9 cellular contexts compared by ENCODE assay signal in the genomic region with DNA sequence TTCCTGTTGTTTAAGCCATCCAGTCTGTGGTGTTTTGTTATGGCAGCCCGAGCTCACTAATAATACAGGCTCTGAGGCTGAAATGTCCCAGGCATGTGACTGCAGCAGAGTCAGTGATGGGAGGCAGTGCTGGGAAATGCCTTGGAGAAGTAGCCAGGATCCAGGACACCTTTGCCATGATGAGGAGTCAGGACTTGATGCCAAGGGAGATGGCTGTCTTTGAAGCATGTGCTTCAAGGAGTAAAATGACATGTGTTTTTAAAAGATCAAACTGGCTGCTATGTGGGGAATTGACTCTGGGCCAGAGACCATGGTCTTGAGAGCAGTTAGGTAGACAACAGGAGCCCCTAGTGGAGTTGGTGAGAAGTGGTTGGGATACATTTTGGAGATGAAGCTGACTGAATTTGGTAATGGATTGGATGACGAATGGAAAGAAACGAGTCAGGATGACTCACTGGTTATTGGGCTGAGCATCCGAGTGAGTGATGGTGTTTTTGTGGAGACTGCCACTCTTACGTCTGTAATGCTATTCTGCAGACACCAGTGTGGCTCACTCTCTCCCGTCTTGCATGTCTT.
A peak's percentile ranks its signal among the peaks of the same experiment; 100 is the strongest.
DNase-seq lines count a peak whose midpoint lies in the region; ATAC-seq, FAIRE-seq and TF ChIP-seq lines count a peak whose summit lies in the region.
"Had no signal": no experiment of that assay in that cellular context is flagged by ENCODE, and none has a peak within 500 bp of the region (broad histone marks: within the 10 kb centered on the region; RNA-seq: fewer than 3 reads in every experiment).

No MANE protein-coding gene starts in this region.

- no peak for FAIRE-seq in pancreas (lab: Jason Lieb, UNC)
- FAIRE-seq: colon had no signal

- H4K20me1 ChIP-seq in H9 (ENCODE audit: control insufficient read depth, insufficient read depth, insufficient read length), result no peaks in the 10 kb centered on the region

- POLR2A ChIA-PET in activated CD4-positive, alpha-beta T cell treated with anti-CD3 and anti-CD28 coated beads, Interleukin-2, amount 10 ng/mL, durations not matched to agents 7 days and 5 days (lab: Charles Lee), result no interaction called here

- peaks cover 5% of the 10 kb centered on the region for H3K4me1 Mint-ChIP-seq in activated CD4-positive, alpha-beta T cell treated with anti-CD3 and anti-CD28 coated beads, Interleukin-2, amount 10 ng/mL, durations not matched to agents 24 days and 14 days
- H3K4me1 Mint-ChIP-seq in activated CD4-positive, alpha-beta T cell treated with anti-CD3 and anti-CD28 coated beads, Interleukin-2, amount 10 ng/mL, durations not matched to agents 7 days and 5 days, result no peaks in the 10 kb centered on the region
- H3K4me1 Mint-ChIP-seq in H9, result no peaks in the 10 kb centered on the region

- H3T11ph ChIP-seq in H9 (ENCODE audit: low read length), result no peak overlapping the region

- H3K79me1 ChIP-seq in H9 (ENCODE audit: insufficient read depth, low read depth, low read length, poor library complexity, severe bottlenecking), result no peaks in the 10 kb centered on the region

- TF ChIP-seq CTCF in H9 (conservative IDR thresholded peaks at IDR 0.05) (peak; percentile 62), pancreas (IDR thresholded peaks at IDR 0.05) (no peak)

- no peak overlapping the region for H3K4me3 ChIP-seq in pancreas

- H3K36me3 ChIP-seq in pancreas, result no peaks in the 10 kb centered on the region

- WGBS in H9 (ENCODE audit: extremely low coverage, insufficient read length, low lambda C conversion rate), result no CpG with 5 or more reads among the region's 6 CpGs
- 75 to 86% methylated on average over 6 of the region's 6 CpGs for WGBS in pancreas, 2 donors

- no peak overlapping the region for H3K23ac ChIP-seq in H9 (ENCODE audit: insufficient read length, low read depth, low read length)

- H3K27me3 ChIP-seq in H9 (ENCODE audit: insufficient read depth, low read length), result no peaks in the 10 kb centered on the region
- H3K27me3 ChIP-seq in pancreas, result no peaks in the 10 kb centered on the region

- peak in 3 of 4 donors; percentile 36 to 66 (median 38) for ATAC-seq in pancreas
- no peak for ATAC-seq in GM19455 (IDR thresholded peaks at IDR 0.05; ENCODE audit: unreplicated experiment)

- H3K56ac ChIP-seq in H9 (ENCODE audit: insufficient read length, low read depth, low read length), result no peak overlapping the region

- H2AFZ ChIP-seq in H9 (ENCODE audit: low read length), result no peak overlapping the region

- no peaks in the 10 kb centered on the region for H3K9me3 Mint-ChIP-seq in activated CD4-positive, alpha-beta T cell treated with anti-CD3 and anti-CD28 coated beads, Interleukin-2, amount 10 ng/mL, durations not matched to agents 24 days and 14 days
- H3K9me3 Mint-ChIP-seq in activated CD4-positive, alpha-beta T cell treated with anti-CD3 and anti-CD28 coated beads, Interleukin-2, amount 10 ng/mL, durations not matched to agents 7 days and 5 days, result no peaks in the 10 kb centered on the region
- H3K9me3 Mint-ChIP-seq in H9, result no peaks in the 10 kb centered on the region; a peak in 1 of 5 replicates

- no peaks in the 10 kb centered on the region for H3K27me3 Mint-ChIP-seq in activated CD4-positive, alpha-beta T cell treated with anti-CD3 and anti-CD28 coated beads, Interleukin-2, amount 10 ng/mL, durations not matched to agents 24 days and 14 days
- no peaks in the 10 kb centered on the region for H3K27me3 Mint-ChIP-seq in activated CD4-positive, alpha-beta T cell treated with anti-CD3 and anti-CD28 coated beads, Interleukin-2, amount 10 ng/mL, durations not matched to agents 7 days and 5 days
- no peaks in the 10 kb centered on the region for H3K27me3 Mint-ChIP-seq in H9 (ENCODE audit: low read depth)

- no peak overlapping the region for H2BK12ac ChIP-seq in H9 (ENCODE audit: insufficient read length, low read depth, low read length)

- no peak overlapping the region for H2BK120ac ChIP-seq in H9 (ENCODE audit: low read depth, low read length, poor library complexity, severe bottlenecking)

- CTCF ChIA-PET in activated CD4-positive, alpha-beta T cell treated with anti-CD3 and anti-CD28 coated beads, Interleukin-2, amount 10 ng/mL, durations not matched to agents 7 days and 5 days (lab: Charles Lee), result no interaction called here

- H3K4ac ChIP-seq in H9 (ENCODE audit: low read depth, low read length), result no peak overlapping the region

- no peaks in the 10 kb centered on the region for H3K36me3 Mint-ChIP-seq in activated CD4-positive, alpha-beta T cell treated with anti-CD3 and anti-CD28 coated beads, Interleukin-2, amount 10 ng/mL, durations not matched to agents 24 days and 14 days (ENCODE audit: low read depth)
- H3K36me3 Mint-ChIP-seq in activated CD4-positive, alpha-beta T cell treated with anti-CD3 and anti-CD28 coated beads, Interleukin-2, amount 10 ng/mL, durations not matched to agents 7 days and 5 days (ENCODE audit: low read depth), result no peaks in the 10 kb centered on the region
- no peaks in the 10 kb centered on the region for H3K36me3 Mint-ChIP-seq in H9 (ENCODE audit: insufficient read depth in 1 of 3, low read depth in 3 of 3)

- peak overlapping the region; percentile 9 for H3K27ac Mint-ChIP-seq in activated CD4-positive, alpha-beta T cell treated with anti-CD3 and anti-CD28 coated beads, Interleukin-2, amount 10 ng/mL, durations not matched to agents 24 days and 14 days
- H3K27ac Mint-ChIP-seq in activated CD4-positive, alpha-beta T cell treated with anti-CD3 and anti-CD28 coated beads, Interleukin-2, amount 10 ng/mL, durations not matched to agents 7 days and 5 days, result no peak overlapping the region
- no peak overlapping the region for H3K27ac Mint-ChIP-seq in H9

- H3K23me2 ChIP-seq in H9 (ENCODE audit: insufficient read length, low read depth, low read length, poor library complexity, severe bottlenecking), result no peaks in the 10 kb centered on the region

- H2BK20ac ChIP-seq in H9 (ENCODE audit: low read depth, low read length, poor library complexity, severe bottlenecking), result no peak overlapping the region

- H4K8ac ChIP-seq in H9 (replicated peaks; ENCODE audit: insufficient read length, low read depth, low read length), result no peak overlapping the region

- H3K18ac ChIP-seq in H9 (ENCODE audit: insufficient read length, low read depth, low read length), result no peak overlapping the region

- intact Hi-C loops in activated CD4-positive, alpha-beta T cell treated with anti-CD3 and anti-CD28 coated beads, Interleukin-2, amount 10 ng/mL, durations not matched to agents 24 days and 14 days (cut with micrococcal nuclease), result loop anchor here (1.0 to 5.0 kb wide), 2 partner anchors 47 to 322 kb away; a partner anchor contains a TSS
- intact Hi-C loops in pancreas (cut with DNase I), result no loop called here

- no peak overlapping the region for H3K14ac ChIP-seq in H9 (ENCODE audit: insufficient read depth, low read length)

- H3K9me3 ChIP-seq in H9 (ENCODE audit: control insufficient read depth, low read depth, low read length) (no peaks in the 10 kb centered on the region), pancreas (no peaks in the 10 kb centered on the region)

- DNase-seq in activated CD4-positive, alpha-beta T cell treated with anti-CD3 and anti-CD28 coated beads, Interleukin-2, amount 10 ng/mL, durations not matched to agents 24 days and 14 days, result no peak
- no peak for DNase-seq in activated CD4-positive, alpha-beta T cell treated with anti-CD3 and anti-CD28 coated beads, Interleukin-2, amount 10 ng/mL, durations not matched to agents 7 days and 5 days
- DNase-seq in H9, result peak; percentile 50
- DNase-seq in NOMO-1 (lab: John Stamatoyannopoulos, UW; ENCODE audit: unreplicated experiment in 2 of 2), result peak; percentile 37 to 73
- peak; percentile 79 for DNase-seq in dedifferentiated amniotic fluid mesenchymal stem cell (ENCODE audit: extremely low spot score)
- DNase-seq in pancreas, result no peak
- DNase-seq in HUDEP-2 (lab: John Stamatoyannopoulos, UW; ENCODE audit: unreplicated experiment in 76 of 76), result no peak

- no peak overlapping the region for H4K5ac ChIP-seq in H9 (ENCODE audit: insufficient read length, low read depth, low read length)

- H2BK15ac ChIP-seq in H9 (ENCODE audit: low read depth, low read length), result no peak overlapping the region

- H3K4me2 ChIP-seq in H9 (ENCODE audit: insufficient read depth, insufficient read length, low read length), result no peak overlapping the region

- no peak overlapping the region for H2BK5ac ChIP-seq in H9 (ENCODE audit: insufficient read length, low read length)

- H3K79me2 ChIP-seq in H9 (ENCODE audit: insufficient read depth, low read length), result no peaks in the 10 kb centered on the region

- no peak overlapping the region for H2AK5ac ChIP-seq in H9 (ENCODE audit: insufficient read length, low read length)

- no peak overlapping the region for H4K91ac ChIP-seq in H9 (ENCODE audit: insufficient read length, low read depth, low read length)

- H3K9ac ChIP-seq in H9 (ENCODE audit: extremely low read depth, insufficient read length, low read length), result no peak overlapping the region

- H3K4me1 ChIP-seq in H9 (ENCODE audit: insufficient read depth, low read length) (no peaks in the 10 kb centered on the region), pancreas (no peaks in the 10 kb centered on the region)

- H3K27ac ChIP-seq in H9 (ENCODE audit: insufficient read length, low read depth, low read length) (no peak overlapping the region), pancreas (no peak overlapping the region)

- H3K4me3 Mint-ChIP-seq in activated CD4-positive, alpha-beta T cell treated with anti-CD3 and anti-CD28 coated beads, Interleukin-2, amount 10 ng/mL, durations not matched to agents 24 days and 14 days, result no peak overlapping the region
- H3K4me3 Mint-ChIP-seq in activated CD4-positive, alpha-beta T cell treated with anti-CD3 and anti-CD28 coated beads, Interleukin-2, amount 10 ng/mL, durations not matched to agents 7 days and 5 days, result no peak overlapping the region
- no peak overlapping the region for H3K4me3 Mint-ChIP-seq in H9

Comparison
In these comparisons a context has a peak if more than half of its experiments do, and no peak if none do; other contexts are left out.
1. DNase-seq: peak in H9 (single experiment), NOMO-1 (2 of 2) and dedifferentiated amniotic fluid mesenchymal stem cell (single experiment); none in activated CD4-positive, alpha-beta T cell treated with anti-CD3 and anti-CD28 coated beads, Interleukin-2, amount 10 ng/mL, durations not matched to agents 24 days and 14 days (single experiment), activated CD4-positive, alpha-beta T cell treated with anti-CD3 and anti-CD28 coated beads, Interleukin-2, amount 10 ng/mL, durations not matched to agents 7 days and 5 days (single experiment), pancreas (0 of 6) and HUDEP-2 (0 of 76).